29 cellular contexts compared by ENCODE assay signal in the genomic region with DNA sequence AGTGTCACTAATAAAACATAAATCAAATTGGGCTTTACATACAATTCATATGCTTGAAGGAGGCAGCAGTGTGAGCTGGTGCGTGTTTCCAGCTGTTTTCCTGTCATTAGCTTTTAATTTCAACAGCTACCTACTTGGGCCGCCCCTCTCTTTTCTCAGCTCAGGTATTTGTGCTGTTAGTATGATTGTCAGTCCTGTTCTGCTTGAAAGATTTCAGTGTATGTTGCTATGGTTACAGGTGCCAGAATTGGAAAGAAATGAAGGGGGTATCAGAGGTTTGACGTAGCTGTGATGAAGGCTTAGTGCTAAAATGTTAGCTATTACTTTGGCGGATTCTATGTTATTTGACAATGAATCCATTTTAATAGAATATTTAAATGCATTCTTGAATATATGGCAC.
"Had no signal": no experiment of that assay in that cellular context is flagged by ENCODE, and none has a peak within 500 bp of the region (broad histone marks: within the 10 kb centered on the region; RNA-seq: fewer than 3 reads in every experiment).

No MANE protein-coding gene starts in this region.

- H3K9me3 Mint-ChIP-seq: activated CD8-positive, alpha-beta T cell treated with anti-CD3 and anti-CD28 coated beads for 36 hours; activated naive CD8-positive, alpha-beta T cell treated with anti-CD3 and anti-CD28 coated beads for 36 hours; activated T-cell treated with anti-CD3 and anti-CD28 coated beads, Interleukin-2, amount 50 U/mL, for 72 hours; activated T-helper 17 cell treated with anti-CD3 and anti-CD28 coated beads, Interleukin-2, amount 50 U/mL, for 72 hours had no signal

- H3K36me3 ChIP-seq: cardiac muscle cell, SJCRH30, WERI-Rb-1 had no signal

- H3K4me1 ChIP-seq: SJCRH30 had no signal

- H3K27ac ChIP-seq: cardiac muscle cell, SJCRH30, SK-N-MC, WERI-Rb-1 had no signal

- DNase-seq: activated CD4-positive, alpha-beta T cell treated with anti-CD3 and anti-CD28 coated beads for 1 hour; activated CD4-positive, alpha-beta T cell treated with anti-CD3 and anti-CD28 coated beads for 48 hours; activated CD4-positive, CD25-positive, alpha-beta regulatory T cell; activated CD8-positive, alpha-beta T cell treated with anti-CD3 and anti-CD28 coated beads for 36 hours; activated effector memory CD4-positive, alpha-beta T cell treated with anti-CD3 and anti-CD28 coated beads, Interleukin-2, amount 50 U/mL, for 16 hours; activated naive CD4-positive, alpha-beta T cell; activated naive CD4-positive, alpha-beta T cell treated with anti-CD3 and anti-CD28 coated beads, Interleukin-2, amount 50 U/mL, for 16 hours; activated naive CD8-positive, alpha-beta T cell treated with anti-CD3 and anti-CD28 coated beads for 36 hours; activated T-cell treated with anti-CD3 and anti-CD28 coated beads, Interleukin-2, amount 50 U/mL, for 1 hour; activated T-cell treated with anti-CD3 and anti-CD28 coated beads, Interleukin-2, amount 50 U/mL, for 72 hours; amniotic stem cell; aorta; Karpas-422; KBM-7; NCI-H1436; NCI-H187; NCI-H2029 treated with DMSO at 0.1 percent for 48 hours; NCI-H2107; NCI-H226; NCI-H446 treated with DMSO at 0.1 percent for 48 hours; NCI-H524; SHP77; SJCRH30; T1000; WERI-Rb-1 had no signal

- H3K4me1 Mint-ChIP-seq: activated naive CD8-positive, alpha-beta T cell treated with anti-CD3 and anti-CD28 coated beads for 36 hours; activated T-helper 17 cell treated with anti-CD3 and anti-CD28 coated beads, Interleukin-2, amount 50 U/mL, for 72 hours; central memory CD8-positive, alpha-beta T cell had no signal

- H3K4me3 Mint-ChIP-seq: activated CD8-positive, alpha-beta T cell treated with anti-CD3 and anti-CD28 coated beads for 36 hours; activated naive CD8-positive, alpha-beta T cell treated with anti-CD3 and anti-CD28 coated beads for 36 hours; activated T-cell treated with anti-CD3 and anti-CD28 coated beads, Interleukin-2, amount 50 U/mL, for 72 hours; activated T-helper 17 cell treated with anti-CD3 and anti-CD28 coated beads, Interleukin-2, amount 50 U/mL, for 72 hours; central memory CD8-positive, alpha-beta T cell had no signal

- H3K27ac Mint-ChIP-seq: activated CD8-positive, alpha-beta T cell treated with anti-CD3 and anti-CD28 coated beads for 36 hours; activated naive CD8-positive, alpha-beta T cell treated with anti-CD3 and anti-CD28 coated beads for 36 hours; activated T-cell treated with anti-CD3 and anti-CD28 coated beads, Interleukin-2, amount 50 U/mL, for 72 hours; activated T-helper 17 cell treated with anti-CD3 and anti-CD28 coated beads, Interleukin-2, amount 50 U/mL, for 72 hours had no signal

- H3K4me3 ChIP-seq: cardiac muscle cell, SJCRH30, SK-N-MC had no signal

- H3K9me3 ChIP-seq: SJCRH30 had no signal

- H3K27me3 ChIP-seq: cardiac muscle cell, SJCRH30 had no signal

- H3K36me3 Mint-ChIP-seq: activated naive CD8-positive, alpha-beta T cell treated with anti-CD3 and anti-CD28 coated beads for 36 hours had no signal

- H3K27me3 Mint-ChIP-seq: activated CD8-positive, alpha-beta T cell treated with anti-CD3 and anti-CD28 coated beads for 36 hours; activated naive CD8-positive, alpha-beta T cell treated with anti-CD3 and anti-CD28 coated beads for 36 hours; activated T-helper 17 cell treated with anti-CD3 and anti-CD28 coated beads, Interleukin-2, amount 50 U/mL, for 72 hours; central memory CD8-positive, alpha-beta T cell had no signal
